Comparison of ENCODE assay signal across 16 cellular contexts in the genomic region with DNA sequence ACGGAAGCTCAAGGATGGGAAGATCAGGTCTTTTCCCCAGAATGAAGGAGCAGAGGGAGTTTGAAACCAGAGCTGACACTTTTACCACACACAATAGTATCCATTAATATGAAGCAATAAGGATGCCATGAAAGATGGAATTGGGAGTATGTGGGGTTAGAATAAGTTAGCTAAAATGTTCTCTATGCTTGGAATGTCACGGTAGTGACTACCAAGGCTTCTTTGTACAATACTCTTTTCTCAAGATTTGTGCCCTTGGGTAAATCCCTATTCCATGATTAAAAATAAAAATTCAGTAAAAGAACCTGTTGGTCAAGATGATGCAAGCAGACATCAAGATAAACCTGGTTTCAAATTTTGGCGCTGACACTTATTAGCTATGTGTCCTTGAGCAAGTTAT.
A peak's percentile ranks its signal among the peaks of the same experiment; 100 is the strongest.
DNase-seq lines count a peak whose midpoint lies in the region; ATAC-seq and TF ChIP-seq lines count a peak whose summit lies in the region.
"Had no signal": no experiment of that assay in that cellular context is flagged by ENCODE, and none has a peak within 500 bp of the region (broad histone marks: within the 10 kb centered on the region; RNA-seq: fewer than 3 reads in every experiment).

No MANE protein-coding gene starts in this region.

- no peak overlapping the region for H3K9ac ChIP-seq in mammary epithelial cell (ENCODE audit: insufficient read depth, low read length)
- H3K9ac ChIP-seq: BLaER1 had no signal

- DNase-seq in breast epithelium (ENCODE audit: low spot score in 2 of 2) = no peak
- no peak for DNase-seq in MCF 10A (ENCODE audit: unreplicated experiment)
- peak; percentile 11 for DNase-seq in mammary epithelial cell
- DNase-seq in foreskin melanocyte = peak; percentile 56
- DNase-seq in tibial nerve (ENCODE audit: low spot score in 2 of 2) = no peak
- DNase-seq in DMS53 treated with DMSO at 0.1 percent for 48 hours (lab: John Stamatoyannopoulos, UW; ENCODE audit: unreplicated experiment) = no peak
- no peak for DNase-seq in stimulated activated naive CD8-positive, alpha-beta T cell treated with anti-CD3 and anti-CD28 coated beads, Interleukin-15, Interleukin-2, amounts not matched to agents 100 U/mL and 50 U/mL, for 24 hours
- DNase-seq in SW 1271 (lab: John Stamatoyannopoulos, UW) = no peak
- DNase-seq: AML-193; Caco-2; CD8-positive, alpha-beta memory T cell; HCEC 1CT; HFFc6 had no signal

- H3K4me3 Mint-ChIP-seq in MCF 10A (ENCODE audit: unreplicated experiment) = no peak overlapping the region
- H3K4me3 Mint-ChIP-seq: CD8-positive, alpha-beta memory T cell; HFFc6 had no signal

- no peak for ATAC-seq in stimulated activated naive CD8-positive, alpha-beta T cell treated with anti-CD3 and anti-CD28 coated beads, Interleukin-15, Interleukin-2, amounts not matched to agents 100 U/mL and 50 U/mL, for 24 hours

- no peaks in the 10 kb centered on the region for H3K79me2 ChIP-seq in mammary epithelial cell (ENCODE audit: insufficient read depth, low read length)

- intact Hi-C loops in breast epithelium (cut with DNase I; ENCODE audit: low total_unique reads) = no loop called here
- intact Hi-C loops in MCF 10A (cut with micrococcal nuclease) = no loop called here
- intact Hi-C loops in mammary epithelial cell (cut with micrococcal nuclease) = no loop called here

- H3K27ac Mint-ChIP-seq in MCF 10A (ENCODE audit: low read depth, unreplicated experiment) = no peak overlapping the region
- H3K27ac Mint-ChIP-seq: CD8-positive, alpha-beta memory T cell; HFFc6 had no signal

- no peak for TF ChIP-seq EP300 in tibial nerve (IDR thresholded peaks at IDR 0.05)

- H3K4me3 ChIP-seq in breast epithelium = no peak overlapping the region
- H3K4me3 ChIP-seq in mammary epithelial cell (replicated peaks in 1 of 3; ENCODE audit: insufficient read depth in 1 of 3, low read depth in 2 of 3, low read length in 3 of 3) = no peak overlapping the region
- H3K4me3 ChIP-seq in tibial nerve = no peak overlapping the region
- H3K4me3 ChIP-seq: BLaER1 had no signal

- dilution Hi-C loops in mammary epithelial cell (cut with HindIII; ENCODE audit: low sequenced_read_pairs) = no loop called here

- H3K27me3 ChIP-seq in breast epithelium = no peaks in the 10 kb centered on the region
- no peaks in the 10 kb centered on the region for H3K27me3 ChIP-seq in mammary epithelial cell (ENCODE audit: insufficient read depth, low read length)
- H3K27me3 ChIP-seq in tibial nerve = no peaks in the 10 kb centered on the region
- H3K27me3 ChIP-seq: BLaER1 had no signal

- no peaks in the 10 kb centered on the region for H3K9me3 Mint-ChIP-seq in MCF 10A (ENCODE audit: unreplicated experiment)

- H3K4me2 ChIP-seq in mammary epithelial cell (ENCODE audit: insufficient read depth, low read depth, low read length) = no peak overlapping the region
- H3K4me2 ChIP-seq: BLaER1 had no signal

- no peaks in the 10 kb centered on the region for H3K36me3 Mint-ChIP-seq in MCF 10A (ENCODE audit: insufficient read depth, unreplicated experiment)
- H3K36me3 Mint-ChIP-seq: CD8-positive, alpha-beta memory T cell had no signal

- H3K27ac ChIP-seq in breast epithelium (peak overlapping the region; percentile 59 to 68), mammary epithelial cell (ENCODE audit: insufficient read depth, low read depth, low read length) (no peak overlapping the region), tibial nerve (peak overlapping the region; percentile 2 to 75 (median 52))
- H3K27ac ChIP-seq: 22Rv1, BLaER1, HL-60 had no signal

- POLR2A ChIA-PET in MCF 10A (lab: Yijun Ruan, JAX) = interaction anchor here (0.7 to 1.0 kb wide), 2 partner anchors 10 to 72 kb away, joined by 3 to 4 read pairs; no protein-coding TSS in a partner anchor

- TF ChIP-seq POLR2A in breast epithelium (IDR thresholded peaks at IDR 0.05) = no peak
- no peak for TF ChIP-seq POLR2A in tibial nerve (IDR thresholded peaks at IDR 0.05)

- no peaks in the 10 kb centered on the region for H3K27me3 Mint-ChIP-seq in MCF 10A (ENCODE audit: insufficient read depth, unreplicated experiment)
- H3K27me3 Mint-ChIP-seq: CD8-positive, alpha-beta memory T cell had no signal

- TF ChIP-seq CTCF in breast epithelium (IDR thresholded peaks at IDR 0.05) = no peak
- no peak for TF ChIP-seq CTCF in MCF 10A (IDR thresholded peaks at IDR 0.05; ENCODE audit: unreplicated experiment)
- TF ChIP-seq CTCF in mammary epithelial cell (conservative IDR thresholded peaks at IDR 0.05 in 1 of 2, IDR thresholded peaks at IDR 0.05 in 1 of 2; ENCODE audit: extremely low read depth in 1 of 2, insufficient read depth in 1 of 2, low read depth in 1 of 2, low read length in 2 of 2) = no peak
- no peak for TF ChIP-seq CTCF in tibial nerve (IDR thresholded peaks at IDR 0.05)

- H4K20me1 ChIP-seq in mammary epithelial cell (ENCODE audit: insufficient read depth, low read length) = no peaks in the 10 kb centered on the region
- H4K20me1 ChIP-seq: BLaER1 had no signal

- peaks cover 0 to 5% of the 10 kb centered on the region in 2 donors for H3K4me1 ChIP-seq in breast epithelium
- peaks cover 20% of the 10 kb centered on the region for H3K4me1 ChIP-seq in mammary epithelial cell (ENCODE audit: insufficient read depth, low read length)
- H3K4me1 ChIP-seq in tibial nerve = peaks cover 0 to 37% (median under 1%) of the 10 kb centered on the region in 4 donors
- H3K4me1 ChIP-seq: BLaER1, Caco-2 had no signal

- BruUV-seq in MCF 10A (replicated peaks; lab: Mats Ljungman, UMichigan) (no TSS peak), mammary epithelial cell (replicated peaks; lab: Mats Ljungman, UMichigan) (no TSS peak)

- CTCF ChIA-PET in MCF 10A (lab: Yijun Ruan, JAX) (interaction anchor here (0.5 to 0.9 kb wide), 4 partner anchors 18 to 420 kb away, joined by 3 to 7 read pairs (median 3); no protein-coding TSS in a partner anchor), mammary epithelial cell (lab: Charles Lee; ENCODE audit: low non-redundant PET) (no interaction called here)

- in situ Hi-C loops in mammary epithelial cell (cut with MboI; ENCODE audit: low sequenced_read_pairs in 2 of 2) = no loop called here

- peaks cover 17% of the 10 kb centered on the region for H3K4me1 Mint-ChIP-seq in MCF 10A (ENCODE audit: insufficient read depth, unreplicated experiment)
- H3K4me1 Mint-ChIP-seq: CD8-positive, alpha-beta memory T cell had no signal

- H3K9me3 ChIP-seq in breast epithelium (no peaks in the 10 kb centered on the region), mammary epithelial cell (replicated peaks; ENCODE audit: insufficient read depth, low read length) (no peaks in the 10 kb centered on the region), tibial nerve (no peaks in the 10 kb centered on the region)
- H3K9me3 ChIP-seq: BLaER1, Caco-2 had no signal

- H3K36me3 ChIP-seq in breast epithelium (no peaks in the 10 kb centered on the region), mammary epithelial cell (ENCODE audit: insufficient read depth, low read length) (no peaks in the 10 kb centered on the region), tibial nerve (no peaks in the 10 kb centered on the region)
- H3K36me3 ChIP-seq: BLaER1 had no signal

- WGBS in mammary epithelial cell (ENCODE audit: low coverage, missing lambda C conversion rate) = 36% methylated on average over 3 of the region's 3 CpGs
- WGBS in tibial nerve, 2 donors = 53 to 63% methylated on average over 3 of the region's 3 CpGs

- H2AFZ ChIP-seq in mammary epithelial cell (ENCODE audit: low read depth, low read length) = peak overlapping the region; percentile 61

Comparison
In these comparisons a context has a peak if more than half of its experiments do, and no peak if none do; other contexts are left out.
1. DNase-seq: peak in mammary epithelial cell (single experiment) and foreskin melanocyte (single experiment); none in breast epithelium (0 of 2), MCF 10A (single experiment), tibial nerve (0 of 2), DMS53 treated with DMSO at 0.1 percent for 48 hours (single experiment), stimulated activated naive CD8-positive, alpha-beta T cell treated with anti-CD3 and anti-CD28 coated beads, Interleukin-15, Interleukin-2, amounts not matched to agents 100 U/mL and 50 U/mL, for 24 hours (single experiment) and SW 1271 (0 of 2).